Comparison of ENCODE assay signal across 11 cellular contexts in the genomic region with DNA sequence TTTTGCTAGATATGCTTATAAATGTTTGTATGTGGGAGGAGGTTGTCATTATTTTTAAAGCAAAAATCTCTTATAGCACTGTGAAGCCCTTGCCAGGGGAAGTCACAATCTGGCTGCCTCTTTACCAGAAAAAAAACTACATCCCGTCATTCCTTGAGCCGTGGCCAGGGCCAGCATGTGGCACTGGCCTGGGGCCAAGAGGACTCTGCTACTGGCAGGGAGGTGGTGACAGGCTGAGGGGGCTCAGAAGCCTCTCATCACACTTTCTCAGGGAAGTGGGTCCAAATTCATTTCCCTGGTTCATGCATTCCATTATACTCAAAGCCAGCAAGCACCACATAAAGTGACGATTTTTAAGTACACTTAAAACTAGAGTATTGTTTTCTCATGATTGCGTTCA.
DNase-seq lines count a peak whose midpoint lies in the region; ATAC-seq and TF ChIP-seq lines count a peak whose summit lies in the region.
"Had no signal": no experiment of that assay in that cellular context is flagged by ENCODE, and none has a peak within 500 bp of the region (broad histone marks: within the 10 kb centered on the region; RNA-seq: fewer than 3 reads in every experiment).

No MANE protein-coding gene starts in this region.

- H3K4me3 ChIP-seq in HEK293 (ENCODE audit: low read depth, low read length), result no peak overlapping the region

- CTCF ChIA-PET in HEK293 (lab: Yijun Ruan, JAX), result interaction anchor here (0.6 to 0.9 kb wide), 2 partner anchors 12 to 944 kb away, joined by 3 to 4 read pairs; no protein-coding TSS in a partner anchor

- H3K4me1 ChIP-seq in HEK293 (ENCODE audit: control insufficient read depth, insufficient read depth, low read length), result 0 out of 2 replicates have a peak, but pooled peaks cover 2% of the 10 kb centered on the region

- peaks cover 25% of the 10 kb centered on the region for H3K4me1 Mint-ChIP-seq in progenitor cell of endocrine pancreas (ENCODE audit: low read depth)
- H3K4me1 Mint-ChIP-seq: stimulated activated effector memory CD8-positive, alpha-beta T cell treated with anti-CD3 and anti-CD28 coated beads, Interleukin-12 subunit alpha, Interleukin-12 subunit beta, amount 100 ng/mL, for 72 hours had no signal

- H3K27ac ChIP-seq in HEK293 (ENCODE audit: extremely low read depth, low read depth, low read length), result no peak overlapping the region
- H3K27ac ChIP-seq: neutrophil had no signal

- no peak overlapping the region for H3K4me3 Mint-ChIP-seq in progenitor cell of endocrine pancreas (ENCODE audit: low read depth)
- H3K4me3 Mint-ChIP-seq: stimulated activated effector memory CD8-positive, alpha-beta T cell treated with anti-CD3 and anti-CD28 coated beads, Interleukin-12 subunit alpha, Interleukin-12 subunit beta, amount 100 ng/mL, for 72 hours had no signal

- H3K36me3 ChIP-seq in HEK293 (ENCODE audit: control insufficient read depth in 2 of 2, insufficient read depth in 1 of 2, low read length in 2 of 2), result no peaks in the 10 kb centered on the region
- H3K36me3 ChIP-seq: neutrophil had no signal

- no peaks in the 10 kb centered on the region for H3K9me3 ChIP-seq in HEK293 (ENCODE audit: control insufficient read depth, insufficient read depth, low read depth, low read length)
- H3K9me3 ChIP-seq: neutrophil had no signal

- intact Hi-C loops in left cardiac atrium (cut with DNase I), result no loop called here

- ATAC-seq in left cardiac atrium, result peak; percentile 83 to 93
- no peak for ATAC-seq in HG02884 (IDR thresholded peaks at IDR 0.05; ENCODE audit: unreplicated experiment)
- no peak for ATAC-seq in HG02798 (IDR thresholded peaks at IDR 0.05; ENCODE audit: poor library complexity, unreplicated experiment)
- ATAC-seq: stimulated activated effector memory CD8-positive, alpha-beta T cell treated with anti-CD3 and anti-CD28 coated beads, Interleukin-12 subunit alpha, Interleukin-12 subunit beta, amount 100 ng/mL, for 72 hours had no signal

- H3K36me3 Mint-ChIP-seq in progenitor cell of endocrine pancreas (ENCODE audit: insufficient read depth), result no peaks in the 10 kb centered on the region
- H3K36me3 Mint-ChIP-seq: stimulated activated effector memory CD8-positive, alpha-beta T cell treated with anti-CD3 and anti-CD28 coated beads, Interleukin-12 subunit alpha, Interleukin-12 subunit beta, amount 100 ng/mL, for 72 hours had no signal

- H3K27ac Mint-ChIP-seq in progenitor cell of endocrine pancreas, result peak overlapping the region; percentile 90
- H3K27ac Mint-ChIP-seq: stimulated activated effector memory CD8-positive, alpha-beta T cell treated with anti-CD3 and anti-CD28 coated beads, Interleukin-12 subunit alpha, Interleukin-12 subunit beta, amount 100 ng/mL, for 72 hours had no signal

- H3K9me3 Mint-ChIP-seq in progenitor cell of endocrine pancreas (ENCODE audit: low read depth), result no peaks in the 10 kb centered on the region

- H3K27me3 Mint-ChIP-seq in progenitor cell of endocrine pancreas, result no peaks in the 10 kb centered on the region

- POLR2A ChIA-PET in HEK293 (lab: Yijun Ruan, JAX), result no interaction called here

- DNase-seq in SHP77 (lab: John Stamatoyannopoulos, UW), result peak; percentile 18 to 34
- peak; percentile 66 for DNase-seq in left cardiac atrium
- no peak for DNase-seq in progenitor cell of endocrine pancreas (ENCODE audit: low spot score, unreplicated experiment)
- no peak for DNase-seq in NOMO-1 treated with DMSO at 0.1 percent for 48 hours (lab: John Stamatoyannopoulos, UW; ENCODE audit: unreplicated experiment)
- DNase-seq: activated CD4-positive, alpha-beta T cell treated with anti-CD3 and anti-CD28 coated beads for 4 hours; Karpas-422 had no signal

- TF ChIP-seq CTCF in HEK293 (tag by site-specific recombination; IDR thresholded peaks at IDR 0.05) (no peak), progenitor cell of endocrine pancreas (IDR thresholded peaks at IDR 0.05; ENCODE audit: unreplicated experiment) (no peak)

TF ChIP-seq in HEK293, 187 proteins besides CTCF, POLR2A, EP300 and RAD21:
- 0 out of 2 replicates have a peak, but pooled peaks have one; percentile 9 for TF ChIP-seq ZIC2 (tag by site-specific recombination; IDR thresholded peaks at IDR 0.05)
- TF ChIP-seq, protein P1, sequence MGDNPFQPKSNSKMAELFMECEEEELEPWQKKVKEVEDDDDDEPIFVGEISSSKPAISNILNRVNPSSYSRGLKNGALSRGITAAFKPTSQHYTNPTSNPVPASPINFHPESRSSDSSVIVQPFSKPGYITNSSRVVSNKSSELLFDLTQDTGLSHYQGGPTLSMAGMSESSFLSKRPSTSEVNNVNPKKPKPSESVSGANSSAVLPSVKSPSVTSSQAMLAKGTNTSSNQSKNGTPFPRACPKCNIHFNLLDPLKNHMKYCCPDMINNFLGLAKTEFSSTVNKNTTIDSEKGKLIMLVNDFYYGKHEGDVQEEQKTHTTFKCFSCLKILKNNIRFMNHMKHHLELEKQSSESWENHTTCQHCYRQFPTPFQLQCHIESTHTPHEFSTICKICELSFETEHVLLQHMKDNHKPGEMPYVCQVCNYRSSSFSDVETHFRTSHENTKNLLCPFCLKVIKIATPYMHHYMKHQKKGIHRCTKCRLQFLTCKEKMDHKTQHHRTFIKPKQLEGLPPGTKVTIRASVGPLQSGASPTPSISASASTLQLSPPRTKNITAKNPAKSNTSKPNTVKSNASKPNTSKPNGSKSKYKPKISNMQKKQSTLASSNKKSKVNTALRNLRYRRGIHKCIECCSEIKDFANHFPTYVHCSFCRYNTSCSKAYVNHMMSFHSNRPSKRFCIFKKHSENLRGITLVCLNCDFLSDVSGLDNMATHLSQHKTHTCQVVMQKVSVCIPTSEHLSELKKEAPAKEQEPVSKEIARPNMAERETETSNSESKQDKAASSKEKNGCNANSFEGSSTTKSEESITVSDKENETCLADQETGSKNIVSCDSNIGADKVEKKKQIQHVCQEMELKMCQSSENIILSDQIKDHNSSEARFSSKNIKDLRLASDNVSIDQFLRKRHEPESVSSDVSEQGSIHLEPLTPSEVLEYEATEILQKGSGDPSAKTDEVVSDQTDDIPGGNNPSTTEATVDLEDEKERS (tag by site-specific recombination; IDR thresholded peaks at IDR 0.05), result no peak
- no peak for TF ChIP-seq ZNF23 (tag by site-specific recombination; IDR thresholded peaks at IDR 0.05; ENCODE audit: borderline replicate concordance)
- TF ChIP-seq ZSCAN23 (tag by site-specific recombination; IDR thresholded peaks at IDR 0.05), result no peak

Comparison
In these comparisons a context has a peak if more than half of its experiments do, and no peak if none do; other contexts are left out.
1. DNase-seq: peak in SHP77 (2 of 2) and left cardiac atrium (single experiment); none in progenitor cell of endocrine pancreas (single experiment) and NOMO-1 treated with DMSO at 0.1 percent for 48 hours (single experiment).
2. ATAC-seq: peak in left cardiac atrium (2 of 2); none in HG02884 (single experiment) and HG02798 (single experiment).